In the genomic region with DNA sequence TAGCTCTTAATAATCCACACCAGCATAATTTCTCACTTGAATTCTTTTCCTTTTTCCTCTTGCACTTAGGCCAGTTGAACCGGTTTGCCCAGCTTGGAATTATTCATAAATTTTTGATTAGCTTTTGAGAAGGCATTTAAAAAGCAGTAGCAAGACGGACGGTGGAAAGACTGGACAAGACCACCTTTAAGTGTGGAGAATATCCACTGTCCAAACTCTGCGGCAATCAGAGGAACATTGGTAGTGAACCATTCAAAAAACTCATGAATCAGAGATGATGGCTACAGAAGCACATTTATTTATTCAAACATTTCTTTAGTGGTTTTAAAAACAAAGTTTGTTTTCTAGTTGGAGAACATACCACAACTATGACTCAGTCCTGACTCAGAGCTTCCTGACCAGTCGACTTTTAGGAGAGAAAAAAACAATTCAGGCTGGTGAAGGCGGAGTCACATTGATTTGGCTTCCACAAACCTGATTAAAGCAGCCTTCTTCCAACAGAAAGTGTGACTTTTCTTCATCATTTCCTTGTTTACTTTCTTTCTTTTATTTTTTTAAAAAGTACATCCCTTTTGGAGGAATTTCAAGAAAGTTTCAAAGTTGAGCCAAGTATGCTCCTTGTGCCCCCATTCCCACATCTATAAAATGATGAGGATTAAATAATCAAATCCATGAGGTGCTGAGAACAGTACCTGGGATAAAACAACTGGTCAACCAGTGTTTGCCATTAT, we compare ENCODE assay signal across 8 cellular contexts.
A peak's percentile ranks its signal among the peaks of the same experiment; 100 is the strongest.
DNase-seq lines count a peak whose midpoint lies in the region; ATAC-seq, FAIRE-seq and TF ChIP-seq lines count a peak whose summit lies in the region.

No MANE protein-coding gene starts in this region.

- H3K4me3 ChIP-seq in effector memory CD4-positive, alpha-beta T cell (ENCODE audit: insufficient read depth, low read depth, low read length, poor library complexity, severe bottlenecking) = no peak overlapping the region
- H3K4me3 ChIP-seq in mesodermal cell (ENCODE audit: extremely low read depth, insufficient read depth, low read length, poor library complexity, severe bottlenecking) = no peak overlapping the region

- H3K9me3 ChIP-seq in effector memory CD4-positive, alpha-beta T cell (ENCODE audit: control insufficient read depth, low read length) = no peaks in the 10 kb centered on the region
- H3K9me3 ChIP-seq in mesodermal cell (ENCODE audit: control insufficient read depth, low read length) = no peaks in the 10 kb centered on the region

- H3K27ac ChIP-seq in effector memory CD4-positive, alpha-beta T cell (ENCODE audit: insufficient read depth, low read length, poor library complexity, severe bottlenecking) = peak overlapping the region; percentile 14
- peak overlapping the region; percentile 96 for H3K27ac ChIP-seq in mesodermal cell (ENCODE audit: low read depth, low read length, severe bottlenecking)

- peaks cover 3% of the 10 kb centered on the region for H3K4me1 ChIP-seq in effector memory CD4-positive, alpha-beta T cell (ENCODE audit: control insufficient read depth, insufficient read depth, low read length, poor library complexity, severe bottlenecking)
- peaks cover 14% of the 10 kb centered on the region for H3K4me1 ChIP-seq in mesodermal cell (ENCODE audit: control insufficient read depth, insufficient read depth, low read length, poor library complexity, severe bottlenecking)

- no peak for FAIRE-seq in GM12892 (lab: Jason Lieb, UNC)

- ATAC-seq in GM21447 (IDR thresholded peaks at IDR 0.05; ENCODE audit: unreplicated experiment) = no peak

- WGBS in mesodermal cell (ENCODE audit: insufficient coverage in 2 of 2), 2 experiments = 66 to 100% methylated on average over 1 to 5 of the region's 6 CpGs

- no peaks in the 10 kb centered on the region for H3K27me3 ChIP-seq in effector memory CD4-positive, alpha-beta T cell (replicated peaks; ENCODE audit: control insufficient read depth, insufficient read depth, low read length, poor library complexity, severe bottlenecking)

- DNase-seq in stimulated activated CD4-positive, alpha-beta T cell treated with anti-CD3 and anti-CD28 coated beads, Interleukin-15, amount 100 ng/mL, for 24 hours = peak; percentile 22
- DNase-seq in stimulated activated CD4-positive, alpha-beta T cell treated with anti-CD3 and anti-CD28 coated beads, Interleukin-1b, Interleukin-23, amount 100 ng/mL, for 48 hours = no peak
- DNase-seq in SW480 (ENCODE audit: low spot score) = peak; percentile 94
- peak; percentile 13 to 28 (median 17) for DNase-seq in effector memory CD4-positive, alpha-beta T cell
- no peak for DNase-seq in GM12892 (ENCODE audit: insufficient read length)
- DNase-seq in HuH-7 (ENCODE audit: low spot score) = no peak

- no peaks in the 10 kb centered on the region for H3K36me3 ChIP-seq in effector memory CD4-positive, alpha-beta T cell (ENCODE audit: control insufficient read depth, insufficient read depth, low read length)
- H3K36me3 ChIP-seq in mesodermal cell (ENCODE audit: control insufficient read depth, insufficient read depth, low read length) = no peaks in the 10 kb centered on the region

- no peak for TF ChIP-seq POLR2A in GM12892 (IDR thresholded peaks at IDR 0.05; ENCODE audit: low read depth, low read length)

Comparison
In these comparisons a context has a peak if more than half of its experiments do, and no peak if none do; other contexts are left out.
1. DNase-seq: peak in stimulated activated CD4-positive, alpha-beta T cell treated with anti-CD3 and anti-CD28 coated beads, Interleukin-15, amount 100 ng/mL, for 24 hours (single experiment), SW480 (single experiment) and effector memory CD4-positive, alpha-beta T cell (3 of 3); none in stimulated activated CD4-positive, alpha-beta T cell treated with anti-CD3 and anti-CD28 coated beads, Interleukin-1b, Interleukin-23, amount 100 ng/mL, for 48 hours (single experiment), GM12892 (single experiment) and HuH-7 (single experiment).